In the genomic region with DNA sequence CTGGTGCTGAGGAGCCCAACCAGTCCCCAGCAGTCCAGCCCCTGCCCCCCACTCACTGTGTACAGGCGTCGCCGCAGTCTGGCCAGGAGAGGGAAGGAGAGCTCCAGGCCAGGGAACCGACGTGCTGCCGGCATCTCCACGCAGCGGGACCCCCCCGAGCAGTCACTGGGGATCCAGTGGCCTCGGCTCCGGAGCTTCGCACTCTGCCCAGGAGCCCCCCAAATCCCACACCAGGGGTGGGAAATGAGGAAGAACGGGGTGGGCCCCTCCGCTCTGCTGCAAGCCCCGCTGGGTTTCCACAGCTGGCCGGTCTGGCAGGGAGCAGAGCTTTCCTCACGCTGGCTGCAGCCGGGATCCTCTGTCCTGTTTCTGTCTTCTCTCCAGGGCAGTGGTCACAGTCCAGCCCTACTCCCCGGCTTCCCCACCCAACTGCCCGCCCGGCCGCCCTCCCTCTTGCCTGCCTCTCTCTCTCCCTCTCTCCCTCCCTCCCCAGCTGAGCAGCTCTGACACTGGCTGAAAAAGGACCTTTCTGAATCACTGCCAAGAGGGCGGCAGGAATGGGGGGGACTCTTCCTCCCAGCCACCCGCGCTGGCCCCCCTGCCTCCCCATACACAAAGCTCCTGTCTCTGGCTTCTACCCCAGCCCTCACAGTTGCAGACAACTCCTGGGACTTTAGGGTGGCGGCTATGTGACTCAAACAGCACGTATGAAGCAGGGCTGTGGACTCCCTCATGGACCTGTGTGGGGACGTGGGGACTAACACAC, we compare ENCODE assay signal across 8 cellular contexts.
DNase-seq lines count a peak whose midpoint lies in the region; ATAC-seq and TF ChIP-seq lines count a peak whose summit lies in the region.

No MANE protein-coding gene starts in this region.

- DNase-seq in brain microvascular endothelial cell (no peak), kidney tubule cell (ENCODE audit: low spot score) (peak; percentile 66)
- no peak for DNase-seq in stimulated activated CD4-positive, alpha-beta T cell treated with anti-CD3 and anti-CD28 coated beads, Interleukin-15, amount 100 ng/mL, for 24 hours
- DNase-seq in stimulated activated CD4-positive, alpha-beta T cell treated with anti-CD3 and anti-CD28 coated beads, Interleukin-4, amount 100 ng/mL, for 1 hour: no peak

- H3K27me3 ChIP-seq in HUES48 (ENCODE audit: control insufficient read depth, insufficient read depth, low read length) (no peaks in the 10 kb centered on the region), brain microvascular endothelial cell (replicated peaks) (no peaks in the 10 kb centered on the region)

- peaks cover 60% of the 10 kb centered on the region for H3K4me1 Mint-ChIP-seq in stimulated activated memory B cell treated with anti-CD40 and anti-IgM and Interleukin-4, amounts not matched to agents 10 μg/mL and 1 μg/mL and 100 μg/mL, for 72 hours

- H3K27me3 Mint-ChIP-seq in stimulated activated memory B cell treated with anti-CD40 and anti-IgM and Interleukin-4, amounts not matched to agents 10 μg/mL and 1 μg/mL and 100 μg/mL, for 72 hours: no peaks in the 10 kb centered on the region

- H3K4me1 ChIP-seq in HUES48 (ENCODE audit: control insufficient read depth, insufficient read depth, low read length): peaks cover 40% of the 10 kb centered on the region

- peaks cover 13% of the 10 kb centered on the region for H3K36me3 Mint-ChIP-seq in stimulated activated memory B cell treated with anti-CD40 and anti-IgM and Interleukin-4, amounts not matched to agents 10 μg/mL and 1 μg/mL and 100 μg/mL, for 72 hours

- no peak overlapping the region for H3K4me3 Mint-ChIP-seq in stimulated activated memory B cell treated with anti-CD40 and anti-IgM and Interleukin-4, amounts not matched to agents 10 μg/mL and 1 μg/mL and 100 μg/mL, for 72 hours

- H3K9me3 Mint-ChIP-seq in stimulated activated memory B cell treated with anti-CD40 and anti-IgM and Interleukin-4, amounts not matched to agents 10 μg/mL and 1 μg/mL and 100 μg/mL, for 72 hours: no peaks in the 10 kb centered on the region

- H3K27ac ChIP-seq in HUES48 (ENCODE audit: low read depth, low read length) (peak overlapping the region; percentile 35), brain microvascular endothelial cell (no peak overlapping the region)

- peak; percentile 29 for TF ChIP-seq CTCF in brain microvascular endothelial cell (IDR thresholded peaks at IDR 0.05; ENCODE audit: low read depth, low read length, missing control alignments)

- ATAC-seq in stimulated activated memory B cell treated with anti-CD40 and anti-IgM and Interleukin-4, amounts not matched to agents 10 μg/mL and 1 μg/mL and 100 μg/mL, for 72 hours: no peak
- ATAC-seq in GM21723 (IDR thresholded peaks at IDR 0.05; ENCODE audit: unreplicated experiment) (no peak), HG03045 (IDR thresholded peaks at IDR 0.05; ENCODE audit: unreplicated experiment) (no peak)

- no peaks in the 10 kb centered on the region for H3K9me3 ChIP-seq in HUES48 (ENCODE audit: control insufficient read depth, insufficient read depth, low read length)

- H3K4me3 ChIP-seq in HUES48 (ENCODE audit: low read depth, low read length) (no peak overlapping the region), brain microvascular endothelial cell (ENCODE audit: low read depth, low read length) (peak overlapping the region; percentile 30)

- peak overlapping the region; percentile 59 for H3K27ac Mint-ChIP-seq in stimulated activated memory B cell treated with anti-CD40 and anti-IgM and Interleukin-4, amounts not matched to agents 10 μg/mL and 1 μg/mL and 100 μg/mL, for 72 hours

- no peak overlapping the region for H3K9ac ChIP-seq in HUES48 (ENCODE audit: low read depth, low read length)

- in situ Hi-C loops in brain microvascular endothelial cell (cut with HindIII; ENCODE audit: low pct_ligation_motif_present, low sequenced_read_pairs): no loop called here

- H3K36me3 ChIP-seq in HUES48 (ENCODE audit: control insufficient read depth, insufficient read depth, low read length): peaks cover 4% of the 10 kb centered on the region; the same call in 1 of the 2 replicates
- no peaks in the 10 kb centered on the region for H3K36me3 ChIP-seq in brain microvascular endothelial cell (replicated peaks)
